Comparison of ENCODE assay signal across 26 cellular contexts in the genomic region with DNA sequence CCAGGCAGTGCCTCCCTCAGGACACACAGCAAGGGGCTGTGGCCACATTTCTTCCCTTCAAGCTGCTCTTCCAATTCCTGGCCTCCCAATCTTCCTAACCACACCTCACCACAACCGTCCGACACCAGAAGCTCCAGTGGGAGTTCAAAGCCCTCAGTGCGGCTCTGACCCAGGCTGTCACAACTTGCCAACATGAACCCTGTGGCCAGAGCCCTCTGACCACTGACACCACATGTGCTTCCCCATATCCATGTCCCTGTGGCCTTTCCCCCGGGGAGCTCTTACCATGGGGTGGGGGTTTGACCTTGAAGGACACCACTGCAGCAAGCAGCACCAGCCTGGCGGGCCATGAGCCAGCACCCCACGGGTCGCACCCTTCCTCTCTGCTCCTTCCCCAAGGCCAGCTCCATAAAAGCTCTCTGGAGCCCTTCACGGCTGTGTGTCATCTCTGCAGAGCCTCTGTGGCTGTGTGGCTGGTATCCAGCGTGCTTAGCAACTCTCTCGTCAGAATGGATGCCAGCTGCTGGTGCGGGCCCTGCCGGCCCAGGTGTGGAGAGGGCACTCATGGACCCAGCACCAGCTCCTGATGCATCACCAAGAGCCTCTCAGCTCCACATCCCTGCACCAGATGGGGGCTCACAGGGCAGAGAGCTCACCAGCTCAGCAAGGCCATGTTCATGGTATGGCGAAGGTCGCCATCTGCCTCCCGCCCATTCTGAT.
DNase-seq lines count a peak whose midpoint lies in the region; ATAC-seq and TF ChIP-seq lines count a peak whose summit lies in the region.
"Had no signal": no experiment of that assay in that cellular context is flagged by ENCODE, and none has a peak within 500 bp of the region (broad histone marks: within the 10 kb centered on the region; RNA-seq: fewer than 3 reads in every experiment).

No MANE protein-coding gene starts in this region.

- no peaks in the 10 kb centered on the region for H3K36me3 ChIP-seq in Karpas-422 (ENCODE audit: insufficient read depth, low read length)
- H3K36me3 ChIP-seq: BE2C, left lung, MG63, suprapubic skin, uterus had no signal

- no peak for ATAC-seq in GM21737 (IDR thresholded peaks at IDR 0.05; ENCODE audit: unreplicated experiment)
- ATAC-seq: CD8-positive, alpha-beta T cell; left lung; T-helper 17 cell had no signal

- H2AFZ ChIP-seq in Karpas-422 (ENCODE audit: low read length), result no peak overlapping the region

- no peaks in the 10 kb centered on the region for H4K20me1 ChIP-seq in Karpas-422 (ENCODE audit: insufficient read depth, low read depth, low read length)

- H3K4me2 ChIP-seq in Karpas-422 (ENCODE audit: low read depth, low read length, poor library complexity, severe bottlenecking), result no peak overlapping the region

- no peak overlapping the region for H3K27ac ChIP-seq in Karpas-422 (ENCODE audit: low read length)
- H3K27ac ChIP-seq: coronary artery, left lung, suprapubic skin, uterus had no signal

- peaks cover 0 to 4% (median 0%) of the 10 kb centered on the region in 3 donors for H3K36me3 Mint-ChIP-seq in immature natural killer cell
- H3K36me3 Mint-ChIP-seq: activated naive CD8-positive, alpha-beta T cell treated with anti-CD3 and anti-CD28 coated beads for 36 hours; CD8-positive, alpha-beta T cell had no signal

- H3K9me3 ChIP-seq in Karpas-422 (ENCODE audit: low read length), result no peaks in the 10 kb centered on the region
- H3K9me3 ChIP-seq: BE2C, left lung, MG63, suprapubic skin, uterus had no signal

- no peaks in the 10 kb centered on the region for H3K9me3 Mint-ChIP-seq in immature natural killer cell
- H3K9me3 Mint-ChIP-seq: activated naive CD8-positive, alpha-beta T cell treated with anti-CD3 and anti-CD28 coated beads for 36 hours; CD8-positive, alpha-beta T cell had no signal

- no peak overlapping the region for H3K9ac ChIP-seq in Karpas-422 (ENCODE audit: low read length)

- peak overlapping the region in 5 of 6 donors; percentile 41 to 91 (median 82) for H3K27ac Mint-ChIP-seq in immature natural killer cell
- H3K27ac Mint-ChIP-seq: activated naive CD8-positive, alpha-beta T cell treated with anti-CD3 and anti-CD28 coated beads for 36 hours; CD8-positive, alpha-beta T cell; H9; T-helper 17 cell had no signal

- H3K4me3 Mint-ChIP-seq in immature natural killer cell, result peak overlapping the region in 4 of 5 donors; percentile 25 to 54 (median 38)
- H3K4me3 Mint-ChIP-seq: activated naive CD8-positive, alpha-beta T cell treated with anti-CD3 and anti-CD28 coated beads for 36 hours; CD8-positive, alpha-beta T cell; H9; T-helper 17 cell had no signal

- DNase-seq in DMS79 (lab: John Stamatoyannopoulos, UW), result peak; percentile 79
- DNase-seq in Karpas-422, result peak; percentile 12
- DNase-seq in immature natural killer cell, result no peak
- DNase-seq in posterior vena cava (ENCODE audit: low spot score), result peak; percentile 63
- no peak for DNase-seq in amygdala (lab: John Stamatoyannopoulos, UW)
- no peak for DNase-seq in GM10266 (ENCODE audit: extremely low spot score)
- DNase-seq: activated CD4-positive, alpha-beta T cell treated with anti-CD3 and anti-CD28 coated beads, Interleukin-2, amount 50 U/mL, for 48 hours; activated naive CD8-positive, alpha-beta T cell treated with anti-CD3 and anti-CD28 coated beads for 36 hours; aorta; BE2C; DMS 273 treated with DMSO at 0.1 percent for 48 hours; effector CD8-positive, alpha-beta T cell; H9; KBM-7; mesenchymal stem cell; MG63; NCI-H226; Right ventricle myocardium superior; stimulated activated naive CD4-positive, alpha-beta T cell treated with Interleukin-2 at 50 U/mL for 16 hours; T-helper 17 cell; uterus had no signal

- H3K4me1 Mint-ChIP-seq in immature natural killer cell, result peaks cover 74 to 79% of the 10 kb centered on the region in 2 donors
- H3K4me1 Mint-ChIP-seq: activated naive CD8-positive, alpha-beta T cell treated with anti-CD3 and anti-CD28 coated beads for 36 hours had no signal

- TF ChIP-seq CTCF in GM10266 (IDR thresholded peaks at IDR 0.05; ENCODE audit: control insufficient read depth, insufficient read depth, low read depth, missing control alignments), result no peak

- H3K27me3 ChIP-seq in Karpas-422 (ENCODE audit: low read length), result no peaks in the 10 kb centered on the region
- H3K27me3 ChIP-seq: BE2C, left lung, MG63, uterus had no signal

- H3K27me3 Mint-ChIP-seq in immature natural killer cell (ENCODE audit: low read depth in 3 of 3), result peaks cover 4 to 10% (median 7%) of the 10 kb centered on the region in 3 donors
- H3K27me3 Mint-ChIP-seq: activated naive CD8-positive, alpha-beta T cell treated with anti-CD3 and anti-CD28 coated beads for 36 hours had no signal

- intact Hi-C loops in posterior vena cava (cut with DNase I), result no loop called here

- no peaks in the 10 kb centered on the region for H3K9me2 ChIP-seq in Karpas-422 (replicated peaks; ENCODE audit: insufficient read depth, low read length)

- no peak overlapping the region for H3K4me3 ChIP-seq in Karpas-422 (ENCODE audit: low read length)
- H3K4me3 ChIP-seq: coronary artery, left lung, MG63, suprapubic skin, uterus had no signal

- no peaks in the 10 kb centered on the region for H3K4me1 ChIP-seq in Karpas-422 (ENCODE audit: low read length)
- H3K4me1 ChIP-seq: BE2C, left lung, suprapubic skin had no signal

- no peaks in the 10 kb centered on the region for H3K79me2 ChIP-seq in Karpas-422 (ENCODE audit: low read length)

Comparison
In these comparisons a context has a peak if more than half of its experiments do, and no peak if none do; other contexts are left out.
1. DNase-seq: peak in DMS79 (single experiment), Karpas-422 (single experiment) and posterior vena cava (single experiment); none in immature natural killer cell (0 of 3), amygdala (0 of 56) and GM10266 (single experiment).